16 cellular contexts compared by ENCODE assay signal in genomic region chr19:48569814-48570213, GRCh38. TPM values are rescaled to one million over a fixed set of nuclear protein-coding genes. Genes with fewer than 3 reads are reported as not detected.
DNase-seq lines count a peak whose midpoint lies in the region; ATAC-seq and TF ChIP-seq lines count a peak whose summit lies in the region.
"Had no signal": no experiment of that assay in that cellular context is flagged by ENCODE, and none has a peak within 500 bp of the region (broad histone marks: within the 10 kb centered on the region; RNA-seq: fewer than 3 reads in every experiment).

No MANE protein-coding gene starts in this region.

- CTCF ChIA-PET in Calu3 (lab: Charles Lee): no interaction called here

- BruUV-seq in Calu3 (replicated peaks; lab: Mats Ljungman, UMichigan): no TSS peak

- H3K4me3 Mint-ChIP-seq in Calu3 (ENCODE audit: low read depth, unreplicated experiment): no peak overlapping the region
- H3K4me3 Mint-ChIP-seq: memory B cell; stimulated activated naive CD8-positive, alpha-beta T cell treated with anti-CD3 and anti-CD28 coated beads, Interleukin-15, Interleukin-2, amounts not matched to agents 100 ng/mL and 50 ng/mL, for 24 hours had no signal

- peaks cover 30% of the 10 kb centered on the region for H3K4me1 Mint-ChIP-seq in Calu3 (ENCODE audit: low read depth, unreplicated experiment)

- H3K36me3 Mint-ChIP-seq in Calu3 (ENCODE audit: insufficient read depth, unreplicated experiment): peaks cover 13% of the 10 kb centered on the region
- H3K36me3 Mint-ChIP-seq: memory B cell had no signal

- TF ChIP-seq CTCF in 22Rv1 (IDR thresholded peaks at IDR 0.05): no peak
- no peak for TF ChIP-seq CTCF in Calu3 (IDR thresholded peaks at IDR 0.05; ENCODE audit: unreplicated experiment)

- DNase-seq in HCEC 1CT (peak; percentile 47), RPMI7951 (ENCODE audit: low read depth) (peak; percentile 58), iPS-NIHi11 (ENCODE audit: low spot score) (peak; percentile 37), Ammon's horn (ENCODE audit: low spot score) (no peak), Calu3 (no peak)
- DNase-seq in activated naive CD4-positive, alpha-beta T cell treated with Interleukin-2 at 50 U/mL for 16 hours: no peak
- DNase-seq: activated gamma-delta T cell treated with Interleukin-2 at 50 U/mL for 16 hours, brain microvascular endothelial cell, dorsolateral prefrontal cortex, NCI-H2081 treated with DMSO at 0.1 percent for 48 hours had no signal

- no peak for ATAC-seq in HG03139 (IDR thresholded peaks at IDR 0.05; ENCODE audit: unreplicated experiment)

- no peaks in the 10 kb centered on the region for H3K27me3 Mint-ChIP-seq in Calu3 (ENCODE audit: unreplicated experiment)

- H3K27ac ChIP-seq in 22Rv1: peak overlapping the region; percentile 54
- H3K27ac ChIP-seq: brain microvascular endothelial cell, dorsolateral prefrontal cortex, neutrophil, SK-N-MC had no signal

- H3K27ac Mint-ChIP-seq in Calu3 (ENCODE audit: unreplicated experiment): no peak overlapping the region
- H3K27ac Mint-ChIP-seq: memory B cell; stimulated activated naive CD8-positive, alpha-beta T cell treated with anti-CD3 and anti-CD28 coated beads, Interleukin-15, Interleukin-2, amounts not matched to agents 100 ng/mL and 50 ng/mL, for 24 hours had no signal

- no peaks in the 10 kb centered on the region for H3K9me3 Mint-ChIP-seq in Calu3 (ENCODE audit: low read depth, unreplicated experiment)
- H3K9me3 Mint-ChIP-seq: memory B cell; stimulated activated naive CD8-positive, alpha-beta T cell treated with anti-CD3 and anti-CD28 coated beads, Interleukin-15, Interleukin-2, amounts not matched to agents 100 ng/mL and 50 ng/mL, for 24 hours had no signal

- intact Hi-C loops in Calu3 (cut with micrococcal nuclease; ENCODE audit: unreplicated experiment): no loop called here

RNA-seq across cellular contexts. Expression of gene SULT2B1, which starts 17.8 kb away (rescaled TPM):
- total RNA-seq in RPMI7951 (2014; rRNA removed; shearing (Covaris generic)): 0.39 TPM in 1 of 2 replicates, not detected in the other
- total RNA-seq in Calu3 (2022): 0.64 TPM in 1 of 2 replicates, not detected in the other

RNA-seq across cellular contexts. Expression of gene SPACA4, which starts 36.7 kb away (rescaled TPM):
- not detected in 2 replicates for total RNA-seq in RPMI7951 (2014; rRNA removed; shearing (Covaris generic))
- not detected in 2 replicates for total RNA-seq in Calu3 (2022)
- total RNA-seq: dorsolateral prefrontal cortex had no signal

RNA-seq across cellular contexts. Expression of gene FAM83E, which starts 45.1 kb away (rescaled TPM):
- total RNA-seq in RPMI7951 (2014; rRNA removed; shearing (Covaris generic)): 1.6 TPM in 1 of 2 replicates, not detected in the other
- total RNA-seq in Calu3 (2022): 8.2 and 13.3 TPM in 2 replicates

RNA-seq across cellular contexts. Expression of gene RPL18, which starts 49.2 kb away (rescaled TPM):
- total RNA-seq in RPMI7951 (2014; rRNA removed; shearing (Covaris generic)): 2,104 and 2,291 TPM in 2 replicates
- total RNA-seq in Calu3 (2022): 1,224 and 1,339 TPM in 2 replicates

RNA-seq across cellular contexts. Expression of gene SPHK2, which starts 49.5 kb away (rescaled TPM):
- total RNA-seq in RPMI7951 (2014; rRNA removed; shearing (Covaris generic)): 4.7 and 7.7 TPM in 2 replicates
- total RNA-seq in Calu3 (2022): 20.5 and 24.2 TPM in 2 replicates

Comparison
In these comparisons a context has a peak if more than half of its experiments do, and no peak if none do; other contexts are left out.
1. DNase-seq: peak in HCEC 1CT (single experiment), RPMI7951 (single experiment) and iPS-NIHi11 (single experiment); none in activated naive CD4-positive, alpha-beta T cell treated with Interleukin-2 at 50 U/mL for 16 hours (single experiment), Ammon's horn (single experiment) and Calu3 (single experiment).